ENCODE assay signal across 1 cellular context in the genomic region with DNA sequence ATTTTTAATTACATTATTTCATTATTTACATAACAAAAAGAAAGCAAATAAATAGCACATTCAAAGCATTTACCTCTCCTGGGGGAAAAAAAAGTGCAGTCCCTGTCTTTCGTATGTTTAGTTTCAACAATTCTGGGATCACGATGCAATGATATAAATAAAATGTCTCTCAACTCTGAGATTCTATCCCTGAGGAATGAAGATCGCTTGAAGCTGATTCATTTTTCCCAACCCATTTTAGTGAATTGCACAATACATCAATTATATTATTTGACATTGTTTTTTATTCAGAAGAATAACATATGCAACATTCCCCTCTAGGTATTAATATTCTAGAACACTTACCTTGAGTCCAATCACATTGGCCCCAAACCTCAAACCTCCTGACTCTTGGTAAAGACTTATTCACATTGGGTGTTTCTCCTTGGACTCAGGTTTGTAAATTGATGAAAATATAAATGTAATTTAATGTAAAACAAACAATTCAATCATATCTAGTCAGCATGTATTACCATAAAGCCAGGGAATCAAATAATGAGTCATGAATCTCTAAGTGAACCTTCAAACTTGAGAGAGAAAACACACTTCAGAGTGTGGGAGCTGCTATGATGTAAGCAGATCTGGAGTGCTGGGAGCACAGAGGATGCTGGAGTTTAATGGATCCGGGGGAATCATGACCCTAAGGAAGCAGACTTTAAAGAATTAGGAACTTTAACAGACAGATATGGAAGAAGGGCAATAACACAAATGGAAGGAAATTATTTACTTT.
TF ChIP-seq lines count a peak whose summit lies in the region.

No MANE protein-coding gene starts in this region.

TF ChIP-seq in HepG2, 621 proteins besides CTCF, POLR2A, EP300 and RAD21:
- no peak for TF ChIP-seq FOXK2 (IDR thresholded peaks at IDR 0.05)
- TF ChIP-seq NCOA2 (CRISPR knock-in tag; IDR thresholded peaks at IDR 0.05): no peak
- TF ChIP-seq KDM4B (CRISPR knock-in tag; IDR thresholded peaks at IDR 0.05): no peak
- no peak for TF ChIP-seq IRX3 (CRISPR knock-in tag; IDR thresholded peaks at IDR 0.05; ENCODE audit: borderline replicate concordance, low read depth)
